Comparison of ENCODE assay signal across 8 cellular contexts in the genomic region with DNA sequence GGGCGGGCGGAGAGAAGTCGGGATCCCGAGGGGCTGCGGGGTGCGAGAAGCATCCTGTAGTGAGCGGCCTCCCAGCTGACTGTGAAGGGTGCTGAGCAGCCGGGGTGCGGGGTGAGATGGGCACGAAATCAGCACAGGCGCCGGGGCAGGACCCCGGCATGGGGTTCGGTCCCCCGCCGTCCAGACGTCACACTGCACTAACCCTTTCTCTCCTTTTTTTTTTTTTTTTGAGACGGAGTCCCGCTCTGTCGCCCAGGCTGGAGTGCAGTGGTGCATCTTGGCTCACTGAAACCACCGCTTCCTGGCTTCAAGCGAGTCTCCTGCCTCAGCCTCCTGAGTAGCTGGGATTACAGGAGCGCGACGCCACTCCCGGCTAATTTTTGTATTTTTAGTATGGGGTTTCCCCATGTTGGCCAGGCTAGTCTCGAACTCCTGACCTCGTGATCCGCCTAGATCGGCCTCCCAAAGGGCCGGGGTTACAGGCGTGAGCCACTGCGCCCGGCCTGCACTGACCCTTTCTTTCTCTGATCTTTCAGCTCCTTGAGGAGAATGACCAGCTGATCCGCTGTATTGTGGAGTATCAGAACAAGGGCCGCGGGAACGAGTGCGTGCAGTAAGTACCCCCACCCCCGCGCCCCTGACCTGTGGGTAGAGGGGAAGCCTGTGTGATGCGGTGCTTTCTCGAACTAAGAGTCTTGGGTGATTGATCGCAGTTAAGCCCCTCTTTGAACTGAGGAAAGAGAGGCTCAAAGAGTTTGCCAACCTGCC. TPM values are rescaled to one million over a fixed set of nuclear protein-coding genes. Genes with fewer than 3 reads are reported as not detected.
DNase-seq lines count a peak whose midpoint lies in the region; ATAC-seq and TF ChIP-seq lines count a peak whose summit lies in the region.

No MANE protein-coding gene starts in this region.

- peak overlapping the region; percentile 89 for H3K9ac ChIP-seq in adipocyte (ENCODE audit: low read length)

- H3K4me1 ChIP-seq in adipocyte (ENCODE audit: control insufficient read depth, insufficient read depth, low read length): peaks cover 23% of the 10 kb centered on the region
- H3K4me1 ChIP-seq in thoracic aorta (ENCODE audit: control insufficient read depth in 1 of 2, low read depth in 2 of 2): peaks cover 4 to 24% of the 10 kb centered on the region in 2 donors

- ATAC-seq in thoracic aorta (ENCODE audit: insufficient number of reproducible peaks, low FRiP score, low read depth): peak; percentile 3

- H3K27ac Mint-ChIP-seq in HFFc6: peak overlapping the region; percentile 90

- peaks cover 12% of the 10 kb centered on the region; the same call in 1 of the 2 replicates for H3K36me3 Mint-ChIP-seq in HFFc6 (ENCODE audit: low read depth)

- peaks cover 33% of the 10 kb centered on the region for H3K4me1 Mint-ChIP-seq in HFFc6 (ENCODE audit: low read depth)

- H3K9me3 ChIP-seq in adipocyte (ENCODE audit: control insufficient read depth, low read length) (no peaks in the 10 kb centered on the region), thoracic aorta (no peaks in the 10 kb centered on the region)

- no peaks in the 10 kb centered on the region for H3K27me3 ChIP-seq in adipocyte (replicated peaks; ENCODE audit: control insufficient read depth, insufficient read depth, low read length)
- no peaks in the 10 kb centered on the region for H3K27me3 ChIP-seq in layer of hippocampus (ENCODE audit: control insufficient read depth, insufficient read depth, low read length)
- no peaks in the 10 kb centered on the region for H3K27me3 ChIP-seq in thoracic aorta (replicated peaks; ENCODE audit: insufficient read depth)

- peak overlapping the region; percentile 95 for H3K4me3 Mint-ChIP-seq in HFFc6

- TF ChIP-seq CTCF in 22Rv1 (IDR thresholded peaks at IDR 0.05) (no peak), HFFc6 (IDR thresholded peaks at IDR 0.05) (no peak; the same call in 1 of the 2 replicates), thoracic aorta (IDR thresholded peaks at IDR 0.05) (no peak)

- H3K4me3 ChIP-seq in adipocyte (ENCODE audit: low read length) (peak overlapping the region; percentile 84), thoracic aorta (peak overlapping the region; percentile 62)

- DNase-seq in HFFc6 (no peak), adipocyte (ENCODE audit: low read depth) (peak; percentile 48), thoracic aorta (ENCODE audit: low spot score) (no peak), 8988T (no peak), iPS-NIHi7 (ENCODE audit: extremely low spot score) (no peak), NCI-H1105 treated with DMSO at 0.1 percent for 48 hours (lab: John Stamatoyannopoulos, UW) (no peak)

- peak overlapping the region; percentile 94 for H3K27ac ChIP-seq in 22Rv1
- H3K27ac ChIP-seq in layer of hippocampus (ENCODE audit: low read depth, low read length): peak overlapping the region; percentile 30
- H3K27ac ChIP-seq in thoracic aorta: peak overlapping the region; percentile 71 to 73

- no peaks in the 10 kb centered on the region for H3K9me3 Mint-ChIP-seq in HFFc6

- no peaks in the 10 kb centered on the region; the same call in none of the 2 replicates for H3K27me3 Mint-ChIP-seq in HFFc6 (ENCODE audit: insufficient read depth)

- H3K36me3 ChIP-seq in adipocyte (ENCODE audit: control insufficient read depth, insufficient read depth, low read length, severe bottlenecking) (peaks cover 23% of the 10 kb centered on the region), thoracic aorta (no peaks in the 10 kb centered on the region)

RNA-seq across cellular contexts. Expression of a gene that starts 0.5 kb away (rescaled TPM):
- total RNA-seq in HFFc6 (2021; fragmentation: NEBNext Ultra II Directional; extraction: Animal tissue kit (Norgen Biotek cat#: 25700)): 10 to 100 TPM; 18.9 to 23.2 (median 20.9) TPM
- total RNA-seq in thoracic aorta: 1 to 10 TPM; 2.8 to 8.6 TPM

RNA-seq across cellular contexts. Expression of a gene that starts 9.3 kb away (rescaled TPM):
- total RNA-seq in HFFc6 (2021; fragmentation: NEBNext Ultra II Directional; extraction: Animal tissue kit (Norgen Biotek cat#: 25700)): 10 to 100 TPM; 27.8 to 32.7 (median 30.9) TPM
- 100 to 1,000 TPM; 159 to 210 TPM for total RNA-seq in thoracic aorta

RNA-seq across cellular contexts. Expression of a gene that starts 9.4 kb away (rescaled TPM):
- total RNA-seq in HFFc6 (2021; fragmentation: NEBNext Ultra II Directional; extraction: Animal tissue kit (Norgen Biotek cat#: 25700)): 10 to 100 TPM; 40.7 to 51.2 (median 48.6) TPM
- total RNA-seq in thoracic aorta: 10 to 100 TPM; 55.0 to 83.4 TPM

Comparison
In these comparisons a context has a peak if more than half of its experiments do, and no peak if none do; other contexts are left out.
1. H3K27ac ChIP-seq: peak in every context shown above with its lines; median percentile 94 in 22Rv1; 72 in thoracic aorta; 30 in layer of hippocampus.
2. RNA of a gene that starts 9.3 kb away (total RNA-seq): 159 to 210 TPM in thoracic aorta; 27.8 to 32.7 TPM in HFFc6; every median in the first group is over 4 times any median in the second.